Comparison of ENCODE assay signal across 1 cellular context in the genomic region with DNA sequence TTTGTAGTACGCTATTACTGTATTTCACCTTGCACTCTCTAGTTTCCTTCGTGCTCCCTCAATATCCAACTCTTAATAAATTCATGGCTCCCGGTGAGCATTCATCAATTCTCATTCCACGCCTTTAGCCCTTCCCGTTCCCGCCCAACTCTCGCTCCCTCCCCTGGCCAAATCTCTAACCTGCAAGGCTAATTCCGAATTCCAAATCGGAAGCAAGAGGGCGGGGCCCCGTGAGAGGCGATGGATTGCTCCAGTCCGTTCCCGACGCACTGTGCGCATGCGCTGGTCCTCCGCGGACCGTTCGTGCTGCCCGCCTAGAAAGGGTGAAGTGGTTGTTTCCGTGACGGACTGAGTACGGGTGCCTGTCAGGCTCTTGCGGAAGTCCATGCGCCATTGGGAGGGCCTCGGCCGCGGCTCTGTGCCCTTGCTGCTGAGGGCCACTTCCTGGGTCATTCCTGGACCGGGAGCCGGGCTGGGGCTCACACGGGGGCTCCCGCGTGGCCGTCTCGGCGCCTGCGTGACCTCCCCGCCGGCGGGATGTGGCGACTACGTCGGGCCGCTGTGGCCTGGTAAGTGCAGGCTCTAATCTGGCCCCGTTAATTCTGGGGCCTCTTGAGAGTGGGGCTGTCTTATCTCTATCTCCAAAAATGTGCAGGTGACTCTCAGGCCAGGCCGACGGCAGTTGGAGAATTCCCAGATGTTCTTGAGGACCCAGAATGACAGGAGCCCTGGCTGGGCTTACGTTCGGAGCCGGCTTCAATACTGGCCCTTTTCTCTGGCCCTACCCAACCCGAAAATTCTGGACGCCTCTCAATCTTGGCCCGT.
A peak's percentile ranks its signal among the peaks of the same experiment; 100 is the strongest.
TF ChIP-seq lines count a peak whose summit lies in the region.

A gene with protein sequence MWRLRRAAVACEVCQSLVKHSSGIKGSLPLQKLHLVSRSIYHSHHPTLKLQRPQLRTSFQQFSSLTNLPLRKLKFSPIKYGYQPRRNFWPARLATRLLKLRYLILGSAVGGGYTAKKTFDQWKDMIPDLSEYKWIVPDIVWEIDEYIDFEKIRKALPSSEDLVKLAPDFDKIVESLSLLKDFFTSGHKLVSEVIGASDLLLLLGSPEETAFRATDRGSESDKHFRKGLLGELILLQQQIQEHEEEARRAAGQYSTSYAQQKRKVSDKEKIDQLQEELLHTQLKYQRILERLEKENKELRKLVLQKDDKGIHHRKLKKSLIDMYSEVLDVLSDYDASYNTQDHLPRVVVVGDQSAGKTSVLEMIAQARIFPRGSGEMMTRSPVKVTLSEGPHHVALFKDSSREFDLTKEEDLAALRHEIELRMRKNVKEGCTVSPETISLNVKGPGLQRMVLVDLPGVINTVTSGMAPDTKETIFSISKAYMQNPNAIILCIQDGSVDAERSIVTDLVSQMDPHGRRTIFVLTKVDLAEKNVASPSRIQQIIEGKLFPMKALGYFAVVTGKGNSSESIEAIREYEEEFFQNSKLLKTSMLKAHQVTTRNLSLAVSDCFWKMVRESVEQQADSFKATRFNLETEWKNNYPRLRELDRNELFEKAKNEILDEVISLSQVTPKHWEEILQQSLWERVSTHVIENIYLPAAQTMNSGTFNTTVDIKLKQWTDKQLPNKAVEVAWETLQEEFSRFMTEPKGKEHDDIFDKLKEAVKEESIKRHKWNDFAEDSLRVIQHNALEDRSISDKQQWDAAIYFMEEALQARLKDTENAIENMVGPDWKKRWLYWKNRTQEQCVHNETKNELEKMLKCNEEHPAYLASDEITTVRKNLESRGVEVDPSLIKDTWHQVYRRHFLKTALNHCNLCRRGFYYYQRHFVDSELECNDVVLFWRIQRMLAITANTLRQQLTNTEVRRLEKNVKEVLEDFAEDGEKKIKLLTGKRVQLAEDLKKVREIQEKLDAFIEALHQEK (plus strand): TSS at position 368 of the 825 bp plus-strand sequence. CDS start 170 bp downstream, at position 538.

TF ChIP-seq in K562, 482 proteins besides CTCF, POLR2A, EP300 and RAD21 (continued from another document and continues in another):
- TF ChIP-seq, protein P1, sequence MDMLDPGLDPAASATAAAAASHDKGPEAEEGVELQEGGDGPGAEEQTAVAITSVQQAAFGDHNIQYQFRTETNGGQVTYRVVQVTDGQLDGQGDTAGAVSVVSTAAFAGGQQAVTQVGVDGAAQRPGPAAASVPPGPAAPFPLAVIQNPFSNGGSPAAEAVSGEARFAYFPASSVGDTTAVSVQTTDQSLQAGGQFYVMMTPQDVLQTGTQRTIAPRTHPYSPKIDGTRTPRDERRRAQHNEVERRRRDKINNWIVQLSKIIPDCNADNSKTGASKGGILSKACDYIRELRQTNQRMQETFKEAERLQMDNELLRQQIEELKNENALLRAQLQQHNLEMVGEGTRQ (CRISPR knock-in tag; IDR thresholded peaks at IDR 0.05): no peak
- TF ChIP-seq PHF20 (IDR thresholded peaks at IDR 0.05; ENCODE audit: partially characterized antibody): peak; percentile 97
- TF ChIP-seq GTF2E2 (tag; IDR thresholded peaks at IDR 0.05): peak; percentile 58; the same call in 1 of the 2 replicates
- TF ChIP-seq, protein P2, sequence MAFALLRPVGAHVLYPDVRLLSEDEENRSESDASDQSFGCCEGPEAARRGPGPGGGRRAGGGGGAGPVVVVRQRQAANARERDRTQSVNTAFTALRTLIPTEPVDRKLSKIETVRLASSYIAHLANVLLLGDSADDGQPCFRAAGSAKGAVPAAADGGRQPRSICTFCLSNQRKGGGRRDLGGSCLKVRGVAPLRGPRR (CRISPR knock-in tag; IDR thresholded peaks at IDR 0.05): no peak
- peak; percentile 53 for TF ChIP-seq PCBP1 (IDR thresholded peaks at IDR 0.05; ENCODE audit: low read depth, low read length, poor library complexity, severe bottlenecking)
- no peak for TF ChIP-seq ARID2 (IDR thresholded peaks at IDR 0.05)
- TF ChIP-seq ZNF644 (tag; IDR thresholded peaks at IDR 0.05; ENCODE audit: low read depth): no peak
- TF ChIP-seq BDP1 (IDR thresholded peaks at IDR 0.05; ENCODE audit: insufficient read depth, insufficient read length): no peak
- TF ChIP-seq KAT8 (IDR thresholded peaks at IDR 0.05; ENCODE audit: low read depth): no peak
- TF ChIP-seq DACH1 (IDR thresholded peaks at IDR 0.05; ENCODE audit: partially characterized antibody): no peak
- TF ChIP-seq HDAC1 (IDR thresholded peaks at IDR 0.05): peak in 1 of 2 experiments; percentile 82; a peak in 2 of 4 replicates
- TF ChIP-seq IRF2 (CRISPR knock-in tag; IDR thresholded peaks at IDR 0.05): no peak; the same call in 1 of the 2 replicates
- peak; percentile 76 for TF ChIP-seq NFRKB (IDR thresholded peaks at IDR 0.05; ENCODE audit: low read depth)
- TF ChIP-seq CHCHD3 (CRISPR knock-in tag; IDR thresholded peaks at IDR 0.05): peak; percentile 78; the same call in 1 of the 2 replicates
- no peak for TF ChIP-seq HNRNPK (IDR thresholded peaks at IDR 0.05; ENCODE audit: low read depth, low read length, poor library complexity, severe bottlenecking)
- TF ChIP-seq CBFB (CRISPR knock-in tag; IDR thresholded peaks at IDR 0.05): peak; percentile 81
- TF ChIP-seq EGR1 (conservative IDR thresholded peaks at IDR 0.05): no peak
- no peak for TF ChIP-seq STAG1 (CRISPR knock-in tag; IDR thresholded peaks at IDR 0.05; ENCODE audit: borderline replicate concordance)
- peak; percentile 100 for TF ChIP-seq ZNF407 (IDR thresholded peaks at IDR 0.05; ENCODE audit: low read depth)
- TF ChIP-seq FOXM1 (IDR thresholded peaks at IDR 0.05; ENCODE audit: low read depth): peak; percentile 83
- TF ChIP-seq FOXM1 (CRISPR knock-in tag; IDR thresholded peaks at IDR 0.05; ENCODE audit: low read depth): no peak
- TF ChIP-seq RUNX1 (IDR thresholded peaks at IDR 0.05; ENCODE audit: low read depth): no peak
- TF ChIP-seq, protein P3, sequence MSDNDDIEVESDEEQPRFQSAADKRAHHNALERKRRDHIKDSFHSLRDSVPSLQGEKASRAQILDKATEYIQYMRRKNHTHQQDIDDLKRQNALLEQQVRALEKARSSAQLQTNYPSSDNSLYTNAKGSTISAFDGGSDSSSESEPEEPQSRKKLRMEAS (CRISPR knock-in tag; IDR thresholded peaks at IDR 0.05): peak; percentile 91
- no peak for TF ChIP-seq E4F1 (CRISPR knock-in tag; IDR thresholded peaks at IDR 0.05; ENCODE audit: borderline replicate concordance)
- TF ChIP-seq FIP1L1 (IDR thresholded peaks at IDR 0.05; ENCODE audit: low read depth, low read length, poor library complexity, severe bottlenecking): peak; percentile 59
- no peak for TF ChIP-seq ZNF699 (CRISPR knock-in tag; IDR thresholded peaks at IDR 0.05; ENCODE audit: insufficient replicate concordance)
- TF ChIP-seq ARNT (IDR thresholded peaks at IDR 0.05): peak in 1 of 2 experiments; percentile 48; a peak in 1 of 4 replicates
- TF ChIP-seq BCOR (IDR thresholded peaks at IDR 0.05): no peak
- TF ChIP-seq ZBTB1 (CRISPR knock-in tag; IDR thresholded peaks at IDR 0.05; ENCODE audit: borderline replicate concordance, low read depth): peak; percentile 48; the same call in 1 of the 2 replicates
- peak; percentile 96 for TF ChIP-seq GABPA (tag; conservative IDR thresholded peaks at IDR 0.05; ENCODE audit: low read depth)
- TF ChIP-seq ZNF347 (CRISPR knock-in tag; IDR thresholded peaks at IDR 0.05; ENCODE audit: low read depth): no peak
- peak; percentile 75; the same call in 1 of the 2 replicates for TF ChIP-seq ZNF282 (CRISPR knock-in tag; IDR thresholded peaks at IDR 0.05)
- TF ChIP-seq, protein P4, sequence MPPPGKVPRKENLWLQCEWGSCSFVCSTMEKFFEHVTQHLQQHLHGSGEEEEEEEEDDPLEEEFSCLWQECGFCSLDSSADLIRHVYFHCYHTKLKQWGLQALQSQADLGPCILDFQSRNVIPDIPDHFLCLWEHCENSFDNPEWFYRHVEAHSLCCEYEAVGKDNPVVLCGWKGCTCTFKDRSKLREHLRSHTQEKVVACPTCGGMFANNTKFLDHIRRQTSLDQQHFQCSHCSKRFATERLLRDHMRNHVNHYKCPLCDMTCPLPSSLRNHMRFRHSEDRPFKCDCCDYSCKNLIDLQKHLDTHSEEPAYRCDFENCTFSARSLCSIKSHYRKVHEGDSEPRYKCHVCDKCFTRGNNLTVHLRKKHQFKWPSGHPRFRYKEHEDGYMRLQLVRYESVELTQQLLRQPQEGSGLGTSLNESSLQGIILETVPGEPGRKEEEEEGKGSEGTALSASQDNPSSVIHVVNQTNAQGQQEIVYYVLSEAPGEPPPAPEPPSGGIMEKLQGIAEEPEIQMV (tag; conservative IDR thresholded peaks at IDR 0.05; ENCODE audit: low read depth): peak; percentile 49
- TF ChIP-seq COPS2 (conservative IDR thresholded peaks at IDR 0.05): no peak
- peak; percentile 94 for TF ChIP-seq TOE1 (IDR thresholded peaks at IDR 0.05; ENCODE audit: borderline replicate concordance)
- TF ChIP-seq TOE1 (CRISPR knock-in tag; IDR thresholded peaks at IDR 0.05; ENCODE audit: borderline replicate concordance, low read depth): no peak
- TF ChIP-seq RBBP5 (IDR thresholded peaks at IDR 0.05; ENCODE audit: borderline replicate concordance, insufficient read depth, low read length, poor library complexity, severe bottlenecking): peak; percentile 97
- peak; percentile 97 for TF ChIP-seq NCOA1 (IDR thresholded peaks at IDR 0.05; ENCODE audit: low read depth)
- TF ChIP-seq TAF7 (tag; IDR thresholded peaks at IDR 0.05): 0 out of 2 replicates have a peak, but pooled peaks have one; percentile 21
- peak in 1 of 2 experiments; percentile 42; a peak in 1 of 4 replicates for TF ChIP-seq ETV6 (IDR thresholded peaks at IDR 0.05; ENCODE audit: borderline replicate concordance in 1 of 2, low read depth in 2 of 2, low read length in 1 of 2)
- TF ChIP-seq ETV6 (CRISPR knock-in tag; IDR thresholded peaks at IDR 0.05; ENCODE audit: borderline replicate concordance): peak; percentile 70; the same call in 1 of the 2 replicates
